In the genomic region with DNA sequence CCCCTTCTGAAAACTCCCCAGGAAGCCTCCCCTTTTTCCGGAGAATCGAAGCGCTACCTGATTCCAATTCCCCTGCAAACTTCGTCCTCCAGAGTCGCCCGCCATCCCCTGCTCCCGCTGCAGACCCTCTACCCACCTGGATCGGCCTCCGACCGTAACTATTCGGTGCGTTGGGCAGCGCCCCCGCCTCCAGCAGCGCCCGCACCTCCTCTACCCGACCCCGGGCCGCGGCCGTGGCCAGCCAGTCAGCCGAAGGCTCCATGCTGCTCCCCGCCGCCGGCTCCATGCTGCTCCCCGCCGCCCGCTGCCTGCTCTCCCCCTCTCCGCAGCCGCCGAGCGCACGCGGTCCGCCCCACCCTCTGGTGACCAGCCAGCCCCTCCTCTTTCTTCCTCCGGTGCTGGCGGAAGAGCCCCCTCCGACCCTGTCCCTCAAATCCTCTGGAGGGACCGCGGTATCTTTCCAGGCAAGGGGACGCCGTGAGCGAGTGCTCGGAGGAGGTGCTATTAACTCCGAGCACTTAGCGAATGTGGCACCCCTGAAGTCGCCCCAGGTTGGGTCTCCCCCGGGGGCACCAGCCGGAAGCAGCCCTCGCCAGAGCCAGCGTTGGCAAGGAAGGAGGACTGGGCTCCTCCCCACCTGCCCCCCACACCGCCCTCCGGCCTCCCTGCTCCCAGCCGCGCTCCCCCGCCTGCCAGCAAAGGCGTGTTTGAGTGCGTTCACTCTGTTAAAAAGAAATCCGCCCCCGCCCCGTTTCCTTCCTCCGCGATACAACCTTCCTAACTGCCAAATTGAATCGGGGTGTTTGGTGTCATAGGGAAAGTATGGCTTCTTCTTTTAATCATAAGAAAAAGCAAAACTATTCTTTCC, we compare ENCODE assay signal across 8 cellular contexts. TPM values are rescaled to one million over a fixed set of nuclear protein-coding genes. Genes with fewer than 3 reads are reported as not detected.
DNase-seq lines count a peak whose midpoint lies in the region; ATAC-seq and TF ChIP-seq lines count a peak whose summit lies in the region.

No MANE protein-coding gene starts in this region.

- no peaks in the 10 kb centered on the region for H3K79me2 ChIP-seq in neural cell (replicated peaks; ENCODE audit: insufficient read depth, low read length)

- POLR2A ChIA-PET in HEK293 (lab: Yijun Ruan, JAX), result interaction anchor here (0.9 to 1.8 kb wide), 4 partner anchors 12 to 35 kb away, joined by 3 to 6 read pairs (median 4); a partner anchor contains a TSS

- H3K4me3 ChIP-seq in GM12864 (ENCODE audit: low read depth, low read length) (peak overlapping the region; percentile 33), HEK293 (ENCODE audit: low read depth, low read length) (peak overlapping the region; percentile 77), neural cell (ENCODE audit: low read length) (peak overlapping the region; percentile 58)

- peak overlapping the region; percentile 95 for H3K27ac ChIP-seq in HEK293 (ENCODE audit: extremely low read depth, low read depth, low read length)
- H3K27ac ChIP-seq in neural cell (ENCODE audit: low read length), result no peak overlapping the region

- TF ChIP-seq RAD21 in neural cell (conservative IDR thresholded peaks at IDR 0.05), result no peak

- H3K9ac ChIP-seq in neural cell (ENCODE audit: low read length), result no peak overlapping the region

- ATAC-seq in HG03469 (IDR thresholded peaks at IDR 0.05; ENCODE audit: unreplicated experiment), result no peak

- CTCF ChIA-PET in HEK293 (lab: Yijun Ruan, JAX), result interaction anchor here (1.3 kb wide), 1 partner anchor 34 kb away, joined by 5 read pairs; a partner anchor contains a TSS

- no peak for DNase-seq in GM12864 (ENCODE audit: low read depth)
- DNase-seq in NCI-H1930 (lab: John Stamatoyannopoulos, UW), result peak; percentile 78
- DNase-seq in activated CD4-positive, alpha-beta T cell treated with anti-CD3 and anti-CD28 coated beads, Interleukin-2, amount 50 U/mL, for 4 hours, result peak; percentile 59 to 61
- peak; percentile 67 for DNase-seq in fibroblast of gingiva (ENCODE audit: low read depth)
- DNase-seq in GOT3 (lab: John Stamatoyannopoulos, UW), result no peak

- H3K36me3 ChIP-seq in HEK293 (ENCODE audit: control insufficient read depth in 2 of 2, insufficient read depth in 1 of 2, low read length in 2 of 2), result peaks cover 8 to 16% of the 10 kb centered on the region in 2 experiments
- no peaks in the 10 kb centered on the region for H3K36me3 ChIP-seq in neural cell (ENCODE audit: insufficient read depth, low read length)

- no peaks in the 10 kb centered on the region for H3K9me2 ChIP-seq in neural cell (ENCODE audit: insufficient read depth, low read length)

- H3K4me1 ChIP-seq in HEK293 (ENCODE audit: control insufficient read depth, insufficient read depth, low read length), result peaks cover 7% of the 10 kb centered on the region

- peaks cover 100% of the 10 kb centered on the region for H3K27me3 ChIP-seq in neural cell (ENCODE audit: insufficient read depth, low read depth, low read length)

- H2AFZ ChIP-seq in neural cell (ENCODE audit: low read depth, low read length), result no peak overlapping the region

- no peaks in the 10 kb centered on the region for H3F3A ChIP-seq in neural cell (ENCODE audit: insufficient read depth, low read length, poor library complexity, severe bottlenecking)

- TF ChIP-seq CTCF in GM12864 (IDR thresholded peaks at IDR 0.05; ENCODE audit: low read depth, low read length, missing control alignments) (no peak), HEK293 (tag by site-specific recombination; IDR thresholded peaks at IDR 0.05) (peak; percentile 10; the same call in 1 of the 2 replicates), neural cell (IDR thresholded peaks at IDR 0.05; ENCODE audit: poor library complexity, severe bottlenecking) (no peak)

- no peak for TF ChIP-seq EP300 in neural cell (conservative IDR thresholded peaks at IDR 0.05; ENCODE audit: poor library complexity, severe bottlenecking)

- no peaks in the 10 kb centered on the region for H4K20me1 ChIP-seq in neural cell (ENCODE audit: insufficient read depth)

- no peaks in the 10 kb centered on the region for H3K9me3 ChIP-seq in HEK293 (ENCODE audit: control insufficient read depth, insufficient read depth, low read depth, low read length)
- no peaks in the 10 kb centered on the region for H3K9me3 ChIP-seq in neural cell (ENCODE audit: low read length)

- H3K4me2 ChIP-seq in neural cell (ENCODE audit: low read length), result no peak overlapping the region

TF ChIP-seq in HEK293, 187 proteins besides CTCF, POLR2A, EP300 and RAD21 (continues in another document):
- TF ChIP-seq ZNF169 (tag by site-specific recombination; IDR thresholded peaks at IDR 0.05), result no peak
- TF ChIP-seq ZBTB17 (tag by site-specific recombination; IDR thresholded peaks at IDR 0.05), result no peak; the same call in 1 of the 2 replicates
- TF ChIP-seq ZNF521 (tag by site-specific recombination; IDR thresholded peaks at IDR 0.05), result no peak
- 0 out of 2 replicates have a peak, but pooled peaks have one; percentile 24 for TF ChIP-seq ZNF391 (tag by site-specific recombination; IDR thresholded peaks at IDR 0.05; ENCODE audit: borderline replicate concordance, low read depth)
- no peak for TF ChIP-seq MEIS1 (CRISPR knock-in tag; IDR thresholded peaks at IDR 0.05; ENCODE audit: borderline replicate concordance)
- TF ChIP-seq GLIS2 (tag by site-specific recombination; IDR thresholded peaks at IDR 0.05), result peak; percentile 97
- TF ChIP-seq ZNF830 (tag by site-specific recombination; IDR thresholded peaks at IDR 0.05; ENCODE audit: low read depth), result no peak
- no peak; the same call in 1 of the 2 replicates for TF ChIP-seq ZSCAN16 (tag by site-specific recombination; IDR thresholded peaks at IDR 0.05)
- TF ChIP-seq KLF1 (tag by site-specific recombination; IDR thresholded peaks at IDR 0.05), result peak; percentile 46; the same call in 1 of the 2 replicates
- TF ChIP-seq ZNF266 (tag by site-specific recombination; IDR thresholded peaks at IDR 0.05; ENCODE audit: low read depth), result no peak
- no peak for TF ChIP-seq ZNF776 (tag by site-specific recombination; IDR thresholded peaks at IDR 0.05; ENCODE audit: borderline replicate concordance)
- 0 out of 2 replicates have a peak, but pooled peaks have one; percentile 32 for TF ChIP-seq YY1 (tag by site-specific recombination; IDR thresholded peaks at IDR 0.05)
- TF ChIP-seq ZNF350 (tag by site-specific recombination; IDR thresholded peaks at IDR 0.05), result no peak
- TF ChIP-seq, protein P1, sequence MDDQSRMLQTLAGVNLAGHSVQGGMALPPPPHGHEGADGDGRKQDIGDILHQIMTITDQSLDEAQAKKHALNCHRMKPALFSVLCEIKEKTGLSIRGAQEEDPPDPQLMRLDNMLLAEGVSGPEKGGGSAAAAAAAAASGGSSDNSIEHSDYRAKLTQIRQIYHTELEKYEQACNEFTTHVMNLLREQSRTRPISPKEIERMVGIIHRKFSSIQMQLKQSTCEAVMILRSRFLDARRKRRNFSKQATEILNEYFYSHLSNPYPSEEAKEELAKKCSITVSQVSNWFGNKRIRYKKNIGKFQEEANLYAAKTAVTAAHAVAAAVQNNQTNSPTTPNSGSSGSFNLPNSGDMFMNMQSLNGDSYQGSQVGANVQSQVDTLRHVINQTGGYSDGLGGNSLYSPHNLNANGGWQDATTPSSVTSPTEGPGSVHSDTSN (CRISPR knock-in tag; IDR thresholded peaks at IDR 0.05), result peak; percentile 43; the same call in 1 of the 2 replicates
- TF ChIP-seq ZNF302 (tag by site-specific recombination; IDR thresholded peaks at IDR 0.05; ENCODE audit: low read depth), result no peak
- no peak for TF ChIP-seq ZXDB (tag by site-specific recombination; IDR thresholded peaks at IDR 0.05)

TF ChIP-seq in neural cell, 6 proteins besides CTCF, POLR2A, EP300 and RAD21:
- TF ChIP-seq EZH2 (IDR thresholded peaks at IDR 0.05; ENCODE audit: borderline replicate concordance, insufficient read depth, low read length, poor library complexity, severe bottlenecking) (peak; percentile 97), MXI1 (conservative IDR thresholded peaks at IDR 0.05; ENCODE audit: poor library complexity, severe bottlenecking) (peak; percentile 26), TAF1 (IDR thresholded peaks at IDR 0.05; ENCODE audit: low read depth) (no peak), SMC3 (conservative IDR thresholded peaks at IDR 0.05; ENCODE audit: poor library complexity) (no peak), POLR2AphosphoS5 (IDR thresholded peaks at IDR 0.05) (peak; percentile 0)

RNA-seq across cellular contexts. Expression of a gene that starts 19.4 kb away (rescaled TPM):
- not detected in 2 replicates for polyA plus RNA-seq in neural cell
- not detected in 2 replicates for polyA minus RNA-seq in neural cell

RNA-seq across cellular contexts. Expression of a gene that starts 19.8 kb away (rescaled TPM):
- polyA plus RNA-seq in neural cell, result not detected in 2 replicates
- polyA minus RNA-seq in neural cell, result not detected in 2 replicates

RNA-seq across cellular contexts. Expression of a gene that starts 34.3 kb away (rescaled TPM):
- 0.15 TPM in 1 of 2 replicates, not detected in the other for polyA plus RNA-seq in neural cell
- 0.24 and 0.35 TPM in 2 replicates for polyA minus RNA-seq in neural cell

Comparison
In these comparisons a context has a peak if more than half of its experiments do, and no peak if none do; other contexts are left out.
1. DNase-seq: peak in NCI-H1930 (2 of 2), activated CD4-positive, alpha-beta T cell treated with anti-CD3 and anti-CD28 coated beads, Interleukin-2, amount 50 U/mL, for 4 hours (2 of 2) and fibroblast of gingiva (single experiment); none in GM12864 (single experiment) and GOT3 (single experiment).
2. Peak in every context shown above with its lines, with median percentiles within 50 percentile points of each other: H3K4me3 ChIP-seq.